In the genomic region with DNA sequence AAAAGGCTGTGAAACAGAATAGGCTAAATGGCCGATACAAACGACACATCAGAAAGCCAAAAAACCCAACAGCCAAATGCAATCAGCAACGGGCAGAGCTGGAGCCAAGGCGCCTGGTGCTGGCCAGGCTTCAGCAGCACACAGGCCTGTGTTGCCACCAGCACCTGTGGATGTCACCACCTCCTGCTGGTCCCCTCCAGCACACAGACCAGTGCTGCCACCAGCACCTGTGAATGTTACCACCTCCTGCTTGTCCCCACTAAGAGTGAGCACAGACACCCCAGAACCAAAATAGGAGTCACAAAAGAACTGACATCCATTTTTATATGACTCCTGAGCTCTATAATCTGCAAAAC, we compare ENCODE assay signal across 19 cellular contexts. TPM values are rescaled to one million over a fixed set of nuclear protein-coding genes. Genes with fewer than 3 reads are reported as not detected.
DNase-seq lines count a peak whose midpoint lies in the region; TF ChIP-seq lines count a peak whose summit lies in the region.
"Had no signal": no experiment of that assay in that cellular context is flagged by ENCODE, and none has a peak within 500 bp of the region (broad histone marks: within the 10 kb centered on the region; RNA-seq: fewer than 3 reads in every experiment).

No MANE protein-coding gene starts in this region.

- TF ChIP-seq POLR2A in breast epithelium (IDR thresholded peaks at IDR 0.05) (no peak), prostate gland (IDR thresholded peaks at IDR 0.05) (no peak)

- DNase-seq in breast epithelium (ENCODE audit: low spot score in 2 of 2) (no peak), MCF 10A (ENCODE audit: unreplicated experiment) (no peak), left ventricle myocardium inferior (peak; percentile 59), prostate gland (ENCODE audit: low spot score) (no peak), NCI-H2107 (lab: John Stamatoyannopoulos, UW) (no peak)
- DNase-seq in activated naive CD4-positive, alpha-beta T cell treated with anti-CD3 and anti-CD28 coated beads, Interleukin-2, amount 50 U/mL, for 16 hours: no peak
- DNase-seq in activated effector memory CD4-positive, alpha-beta T cell treated with Interleukin-2 at 50 U/mL for 16 hours: no peak
- DNase-seq in activated T-helper 2 cell treated with anti-CD3 and anti-CD28 coated beads, Interferon-gamma antibody, Interleukin-2, Interleukin-4, amounts not matched to agents 10 μg/mL and 5 μg/mL and 100 μg/mL, durations not matched to agents 14 hours and 24 hours and 36 hours (ENCODE audit: low spot score): no peak
- DNase-seq: activated CD4-positive, alpha-beta T cell treated with anti-CD3 and anti-CD28 coated beads for 4 hours; activated CD8-positive, alpha-beta memory T cell treated with anti-CD3 and anti-CD28 coated beads, Interleukin-2, amount 50 U/mL, for 48 hours; CD4-positive, CD25-positive, alpha-beta regulatory T cell; central memory CD4-positive, alpha-beta T cell; GM23248; NCI-H1694 treated with DMSO at 0.1 percent for 48 hours; NCI-H510A; T1000 had no signal

- H3K27ac ChIP-seq in breast epithelium (peak overlapping the region; percentile 6 to 20), left ventricle myocardium inferior (replicated peaks) (peak overlapping the region; percentile 87), prostate gland (peak overlapping the region; percentile 41 to 56)
- H3K27ac ChIP-seq: GM23248, SJSA1 had no signal

- H3K36me3 ChIP-seq in breast epithelium: no peaks in the 10 kb centered on the region
- no peaks in the 10 kb centered on the region for H3K36me3 ChIP-seq in left ventricle myocardium inferior
- H3K36me3 ChIP-seq in prostate gland: no peaks in the 10 kb centered on the region
- H3K36me3 ChIP-seq: ovary, SJSA1 had no signal

- CTCF ChIA-PET in MCF 10A (lab: Yijun Ruan, JAX): interaction anchor here (0.6 kb wide), 1 partner anchor 41 kb away, joined by 3 read pairs; no protein-coding TSS in a partner anchor

- H3K9me3 Mint-ChIP-seq in MCF 10A (ENCODE audit: unreplicated experiment): no peaks in the 10 kb centered on the region
- no peaks in the 10 kb centered on the region for H3K9me3 Mint-ChIP-seq in activated T-helper 2 cell treated with anti-CD3 and anti-CD28 coated beads, Interferon-gamma antibody, Interleukin-2, Interleukin-4, amounts not matched to agents 10 μg/mL and 5 μg/mL and 100 μg/mL, durations not matched to agents 14 hours and 24 hours and 36 hours
- H3K9me3 Mint-ChIP-seq: activated naive CD4-positive, alpha-beta T cell treated with anti-CD3 and anti-CD28 coated beads, Interleukin-2, amount 50 U/mL, for 24 hours; CD4-positive, CD25-positive, alpha-beta regulatory T cell had no signal

- no TSS peak for BruUV-seq in MCF 10A (replicated peaks; lab: Mats Ljungman, UMichigan)

- TF ChIP-seq CTCF in breast epithelium (IDR thresholded peaks at IDR 0.05): no peak
- TF ChIP-seq CTCF in MCF 10A (IDR thresholded peaks at IDR 0.05; ENCODE audit: unreplicated experiment): no peak
- TF ChIP-seq CTCF in left ventricle myocardium inferior (IDR thresholded peaks at IDR 0.05; ENCODE audit: borderline replicate concordance): no peak
- no peak for TF ChIP-seq CTCF in prostate gland (IDR thresholded peaks at IDR 0.05)

- H3K27ac Mint-ChIP-seq in MCF 10A (ENCODE audit: low read depth, unreplicated experiment): no peak overlapping the region
- no peak overlapping the region for H3K27ac Mint-ChIP-seq in activated T-helper 2 cell treated with anti-CD3 and anti-CD28 coated beads, Interferon-gamma antibody, Interleukin-2, Interleukin-4, amounts not matched to agents 10 μg/mL and 5 μg/mL and 100 μg/mL, durations not matched to agents 14 hours and 24 hours and 36 hours
- H3K27ac Mint-ChIP-seq: activated naive CD4-positive, alpha-beta T cell treated with anti-CD3 and anti-CD28 coated beads, Interleukin-2, amount 50 U/mL, for 24 hours; CD4-positive, CD25-positive, alpha-beta regulatory T cell had no signal

- POLR2A ChIA-PET in MCF 10A (lab: Yijun Ruan, JAX): no interaction called here

- H3K36me3 Mint-ChIP-seq in MCF 10A (ENCODE audit: insufficient read depth, unreplicated experiment): no peaks in the 10 kb centered on the region
- no peaks in the 10 kb centered on the region for H3K36me3 Mint-ChIP-seq in activated T-helper 2 cell treated with anti-CD3 and anti-CD28 coated beads, Interferon-gamma antibody, Interleukin-2, Interleukin-4, amounts not matched to agents 10 μg/mL and 5 μg/mL and 100 μg/mL, durations not matched to agents 14 hours and 24 hours and 36 hours (ENCODE audit: low read depth)
- H3K36me3 Mint-ChIP-seq: activated naive CD4-positive, alpha-beta T cell treated with anti-CD3 and anti-CD28 coated beads, Interleukin-2, amount 50 U/mL, for 24 hours; CD4-positive, CD25-positive, alpha-beta regulatory T cell had no signal

- H3K9me3 ChIP-seq in breast epithelium: no peaks in the 10 kb centered on the region
- no peaks in the 10 kb centered on the region for H3K9me3 ChIP-seq in left ventricle myocardium inferior (replicated peaks)
- H3K9me3 ChIP-seq in prostate gland: no peaks in the 10 kb centered on the region
- H3K9me3 ChIP-seq: ovary, SJSA1 had no signal

- peaks cover 7% of the 10 kb centered on the region for H3K4me1 Mint-ChIP-seq in MCF 10A (ENCODE audit: insufficient read depth, unreplicated experiment)
- peaks cover 8% of the 10 kb centered on the region for H3K4me1 Mint-ChIP-seq in activated T-helper 2 cell treated with anti-CD3 and anti-CD28 coated beads, Interferon-gamma antibody, Interleukin-2, Interleukin-4, amounts not matched to agents 10 μg/mL and 5 μg/mL and 100 μg/mL, durations not matched to agents 14 hours and 24 hours and 36 hours (ENCODE audit: low read depth)
- H3K4me1 Mint-ChIP-seq: activated naive CD4-positive, alpha-beta T cell treated with anti-CD3 and anti-CD28 coated beads, Interleukin-2, amount 50 U/mL, for 24 hours; CD4-positive, CD25-positive, alpha-beta regulatory T cell had no signal

- 61% methylated on average over 4 of the region's 4 CpGs for WGBS in prostate gland

- H3K4me1 ChIP-seq in breast epithelium (no peaks in the 10 kb centered on the region), left ventricle myocardium inferior (peaks cover 99% of the 10 kb centered on the region), prostate gland (replicated peaks) (no peaks in the 10 kb centered on the region)
- H3K4me1 ChIP-seq: SJSA1 had no signal

- intact Hi-C loops in breast epithelium (cut with DNase I; ENCODE audit: low total_unique reads): no loop called here
- intact Hi-C loops in MCF 10A (cut with micrococcal nuclease): no loop called here
- intact Hi-C loops in left ventricle myocardium inferior (cut with micrococcal nuclease): no loop called here
- intact Hi-C loops in prostate gland (cut with DNase I): loop anchor here (5.0 kb wide), 1 partner anchor 67 kb away; no protein-coding TSS in a partner anchor
- intact Hi-C loops in activated T-helper 2 cell treated with anti-CD3 and anti-CD28 coated beads, Interferon-gamma antibody, Interleukin-2, Interleukin-4, amounts not matched to agents 10 μg/mL and 5 μg/mL and 100 μg/mL, durations not matched to agents 14 hours and 24 hours and 36 hours (cut with micrococcal nuclease): no loop called here

- H3K27me3 ChIP-seq in breast epithelium: no peaks in the 10 kb centered on the region
- H3K27me3 ChIP-seq in left ventricle myocardium inferior (ENCODE audit: low read depth): no peaks in the 10 kb centered on the region
- H3K27me3 ChIP-seq in prostate gland (replicated peaks; ENCODE audit: insufficient read depth): no peaks in the 10 kb centered on the region
- H3K27me3 ChIP-seq: ovary had no signal

- no peaks in the 10 kb centered on the region for H3K27me3 Mint-ChIP-seq in MCF 10A (ENCODE audit: insufficient read depth, unreplicated experiment)
- H3K27me3 Mint-ChIP-seq in activated T-helper 2 cell treated with anti-CD3 and anti-CD28 coated beads, Interferon-gamma antibody, Interleukin-2, Interleukin-4, amounts not matched to agents 10 μg/mL and 5 μg/mL and 100 μg/mL, durations not matched to agents 14 hours and 24 hours and 36 hours (ENCODE audit: low read depth): peaks cover 2% of the 10 kb centered on the region
- H3K27me3 Mint-ChIP-seq: activated naive CD4-positive, alpha-beta T cell treated with anti-CD3 and anti-CD28 coated beads, Interleukin-2, amount 50 U/mL, for 24 hours had no signal

- no peak overlapping the region for H3K4me3 ChIP-seq in breast epithelium
- H3K4me3 ChIP-seq in left ventricle myocardium inferior: peak overlapping the region; percentile 15
- no peak overlapping the region for H3K4me3 ChIP-seq in prostate gland
- H3K4me3 ChIP-seq: GM23248, ovary, SJSA1 had no signal

- no peak overlapping the region for H3K4me3 Mint-ChIP-seq in MCF 10A (ENCODE audit: unreplicated experiment)
- H3K4me3 Mint-ChIP-seq in activated T-helper 2 cell treated with anti-CD3 and anti-CD28 coated beads, Interferon-gamma antibody, Interleukin-2, Interleukin-4, amounts not matched to agents 10 μg/mL and 5 μg/mL and 100 μg/mL, durations not matched to agents 14 hours and 24 hours and 36 hours (ENCODE audit: low read depth): no peak overlapping the region
- H3K4me3 Mint-ChIP-seq: activated naive CD4-positive, alpha-beta T cell treated with anti-CD3 and anti-CD28 coated beads, Interleukin-2, amount 50 U/mL, for 24 hours; CD4-positive, CD25-positive, alpha-beta regulatory T cell had no signal

RNA-seq across cellular contexts. Expression of a gene that starts 42.1 kb away (rescaled TPM):
- total RNA-seq in breast epithelium (100 to 1,000 TPM; 156 to 455 (median 200) TPM), MCF 10A (2022) (0.61 and 1.0 TPM in 2 replicates), left ventricle myocardium inferior (896 TPM), prostate gland (100 to 1,000 TPM in 1 of 2 donors, 10 to 100 TPM in 1; 84.6 to 189 TPM)
- total RNA-seq in activated T-helper 2 cell treated with anti-CD3 and anti-CD28 coated beads, Interferon-gamma antibody, Interleukin-2, Interleukin-4, amounts not matched to agents 10 μg/mL and 5 μg/mL and 100 μg/mL, durations not matched to agents 14 hours and 24 hours and 36 hours: 0.43 and 1.3 TPM in 2 replicates

Comparison
In these comparisons a context has a peak if more than half of its experiments do, and no peak if none do; other contexts are left out.
1. RNA of a gene that starts 42.1 kb away (total RNA-seq): 896 TPM in left ventricle myocardium inferior (single experiment), 156 to 455 TPM in breast epithelium and 84.6 to 189 TPM in prostate gland; 0.61 to 1.0 TPM in MCF 10A and 0.43 to 1.3 TPM in activated T-helper 2 cell treated with anti-CD3 and anti-CD28 coated beads, Interferon-gamma antibody, Interleukin-2, Interleukin-4, amounts not matched to agents 10 μg/mL and 5 μg/mL and 100 μg/mL, durations not matched to agents 14 hours and 24 hours and 36 hours; every median in the first group is over 10 times any median in the second.
2. H3K27ac ChIP-seq: peak in every context shown above with its lines; median percentile 87 in left ventricle myocardium inferior; 48 in prostate gland; 13 in breast epithelium.